Comparison of ENCODE assay signal across 18 cellular contexts in the genomic region with DNA sequence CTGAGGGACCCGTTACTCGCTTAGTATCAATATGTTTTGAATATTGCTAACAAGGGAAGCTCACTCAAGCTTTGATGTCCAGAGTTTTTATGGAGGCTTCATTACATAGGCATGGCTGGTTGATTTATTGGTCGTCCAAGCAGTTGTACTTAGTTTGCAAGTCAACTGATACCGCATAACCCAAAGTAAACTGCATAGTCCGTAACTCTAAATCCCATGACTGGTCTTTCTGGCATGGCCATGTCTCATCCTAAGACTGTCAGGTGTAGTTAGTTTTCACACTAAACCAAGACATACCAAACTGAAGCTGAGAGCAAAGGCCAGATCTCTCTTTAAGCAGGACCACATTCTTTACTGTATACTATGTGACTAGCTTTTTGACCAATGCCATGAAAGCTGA.
DNase-seq lines count a peak whose midpoint lies in the region.
"Had no signal": no experiment of that assay in that cellular context is flagged by ENCODE, and none has a peak within 500 bp of the region (broad histone marks: within the 10 kb centered on the region; RNA-seq: fewer than 3 reads in every experiment).

No MANE protein-coding gene starts in this region.

- DNase-seq in NCI-H510A treated with DMSO at 0.1 percent for 48 hours (lab: John Stamatoyannopoulos, UW) (peak; percentile 12), NCI-H510A (lab: John Stamatoyannopoulos, UW) (no peak), NCI-H526 treated with DMSO at 0.1 percent for 48 hours (lab: John Stamatoyannopoulos, UW) (peak; percentile 18), islet precursor cell (peak; percentile 58), NCI-H2227 (lab: John Stamatoyannopoulos, UW; ENCODE audit: unreplicated experiment) (no peak)
- no peak for DNase-seq in activated naive CD4-positive, alpha-beta T cell treated with Interleukin-2 at 50 U/mL for 16 hours
- DNase-seq in activated T-cell treated with anti-CD3 and anti-CD28 coated beads, Interleukin-2, amount 50 U/mL, for 1 hour = no peak
- DNase-seq: ACHN; AML-193; BE2C; Calu3; CD4-positive, alpha-beta T cell; CD8-positive, alpha-beta memory T cell; DMS53; DMS79 treated with DMSO at 0.1 percent for 48 hours; GF-D8; H9; HFFc6 had no signal

Comparison
In these comparisons a context has a peak if more than half of its experiments do, and no peak if none do; other contexts are left out.
1. DNase-seq: peak in NCI-H510A treated with DMSO at 0.1 percent for 48 hours (single experiment), NCI-H526 treated with DMSO at 0.1 percent for 48 hours (single experiment) and islet precursor cell (single experiment); none in NCI-H510A (single experiment), activated naive CD4-positive, alpha-beta T cell treated with Interleukin-2 at 50 U/mL for 16 hours (single experiment), NCI-H2227 (single experiment) and activated T-cell treated with anti-CD3 and anti-CD28 coated beads, Interleukin-2, amount 50 U/mL, for 1 hour (single experiment).